In the genomic region with DNA sequence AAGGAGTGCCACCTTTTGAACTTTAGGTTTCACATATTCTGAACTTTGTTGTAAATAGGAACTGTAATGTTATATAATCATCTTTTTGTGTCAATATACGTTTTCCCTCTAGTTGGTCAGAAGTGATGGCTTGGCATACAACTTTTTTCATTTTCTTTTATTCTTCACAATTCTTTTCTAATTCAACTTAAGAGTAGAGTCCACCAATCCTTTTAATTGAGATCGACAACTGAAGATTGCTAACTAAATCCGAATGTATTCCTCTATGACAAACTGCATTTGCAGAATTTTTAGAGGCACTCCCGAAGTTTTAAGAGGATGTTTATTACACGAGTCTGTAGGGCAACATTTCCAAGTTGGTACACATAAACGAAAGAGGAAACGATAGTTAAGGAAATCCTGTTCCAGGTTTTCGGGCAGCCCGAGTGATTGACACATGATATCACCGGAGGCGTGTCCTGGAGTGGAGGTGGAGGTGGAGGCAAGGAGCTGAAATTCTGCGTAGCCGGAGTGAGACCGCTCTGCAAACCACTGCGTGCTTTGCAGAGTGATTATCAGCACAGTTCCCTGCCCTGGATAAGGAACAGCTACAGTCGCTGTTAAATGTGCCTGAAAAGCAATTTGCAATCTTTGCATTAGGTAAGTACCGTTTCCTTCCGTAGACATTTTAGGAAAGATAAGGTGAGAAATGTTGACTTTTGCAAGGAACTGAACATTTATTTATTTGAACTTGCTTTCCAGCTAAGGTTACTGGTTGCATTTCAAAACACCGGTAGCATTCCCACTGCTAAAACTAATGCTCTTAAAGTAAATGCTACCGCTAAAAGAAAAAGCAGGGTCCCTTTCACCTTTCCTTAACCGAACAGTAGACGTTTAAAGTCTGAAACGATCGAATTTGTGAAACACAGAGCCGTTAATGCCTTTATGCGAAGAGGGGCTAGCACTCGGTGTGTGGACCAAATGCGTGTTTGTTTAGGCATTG, we compare ENCODE assay signal across 1 cellular context.
A peak's percentile ranks its signal among the peaks of the same experiment; 100 is the strongest.
TF ChIP-seq lines count a peak whose summit lies in the region.

A gene with protein sequence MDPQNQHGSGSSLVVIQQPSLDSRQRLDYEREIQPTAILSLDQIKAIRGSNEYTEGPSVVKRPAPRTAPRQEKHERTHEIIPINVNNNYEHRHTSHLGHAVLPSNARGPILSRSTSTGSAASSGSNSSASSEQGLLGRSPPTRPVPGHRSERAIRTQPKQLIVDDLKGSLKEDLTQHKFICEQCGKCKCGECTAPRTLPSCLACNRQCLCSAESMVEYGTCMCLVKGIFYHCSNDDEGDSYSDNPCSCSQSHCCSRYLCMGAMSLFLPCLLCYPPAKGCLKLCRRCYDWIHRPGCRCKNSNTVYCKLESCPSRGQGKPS (plus strand): TSS at position 502 of the 982 bp plus-strand sequence. CDS start 4,797 bp downstream, outside the sequence.

TF ChIP-seq in HepG2, 621 proteins besides CTCF, POLR2A, EP300 and RAD21 (continued from another document and continues in another):
- TF ChIP-seq SIX4 (CRISPR knock-in tag; IDR thresholded peaks at IDR 0.05) (peak; percentile 67; the same call in 1 of the 2 replicates), CHD4 (IDR thresholded peaks at IDR 0.05; ENCODE audit: borderline replicate concordance, low read length) (no peak), ZNF780A (CRISPR knock-in tag; IDR thresholded peaks at IDR 0.05) (peak; percentile 14; the same call in 1 of the 2 replicates), BORCS8-MEF2B (CRISPR knock-in tag; IDR thresholded peaks at IDR 0.05) (no peak), TAF1 (CRISPR knock-in tag; IDR thresholded peaks at IDR 0.05) (peak; percentile 92), HOXD1 (CRISPR knock-in tag; IDR thresholded peaks at IDR 0.05) (peak; percentile 70; the same call in 1 of the 2 replicates), BRD4 (CRISPR knock-in tag; IDR thresholded peaks at IDR 0.05) (peak; percentile 75; the same call in 1 of the 2 replicates), ZKSCAN8 (CRISPR knock-in tag; IDR thresholded peaks at IDR 0.05; ENCODE audit: borderline replicate concordance) (no peak; the same call in 1 of the 2 replicates), ISL2 (CRISPR knock-in tag; IDR thresholded peaks at IDR 0.05) (peak; percentile 79), KDM5B (CRISPR knock-in tag; IDR thresholded peaks at IDR 0.05; ENCODE audit: borderline replicate concordance) (no peak), SMAD9 (CRISPR knock-in tag; IDR thresholded peaks at IDR 0.05) (no peak), THAP11 (CRISPR knock-in tag; IDR thresholded peaks at IDR 0.05) (0 out of 2 replicates have a peak, but pooled peaks have one; percentile 24), SRF (IDR thresholded peaks at IDR 0.05; ENCODE audit: low read depth, low read length) (no peak), PITX1 (CRISPR knock-in tag; IDR thresholded peaks at IDR 0.05) (no peak), ZNF44 (CRISPR knock-in tag; IDR thresholded peaks at IDR 0.05) (no peak), SP1 (IDR thresholded peaks at IDR 0.05) (no peak), SP1 (CRISPR knock-in tag; IDR thresholded peaks at IDR 0.05) (peak; percentile 67; the same call in 1 of the 2 replicates), ZFP36L1 (CRISPR knock-in tag; IDR thresholded peaks at IDR 0.05) (no peak), ZFP41 (CRISPR knock-in tag; IDR thresholded peaks at IDR 0.05; ENCODE audit: borderline replicate concordance) (no peak), SAFB2 (CRISPR knock-in tag; IDR thresholded peaks at IDR 0.05; ENCODE audit: borderline replicate concordance, low read depth) (no peak; the same call in 1 of the 2 replicates), PRPF4 (IDR thresholded peaks at IDR 0.05; ENCODE audit: low read depth, low read length, poor library complexity, severe bottlenecking) (no peak), ZNF550 (CRISPR knock-in tag; IDR thresholded peaks at IDR 0.05; ENCODE audit: borderline replicate concordance) (no peak), ZNF24 (IDR thresholded peaks at IDR 0.05) (no peak; the same call in 1 of the 2 replicates), ZBTB7B (CRISPR knock-in tag; IDR thresholded peaks at IDR 0.05) (no peak), NONO (IDR thresholded peaks at IDR 0.05) (no peak), NONO (CRISPR knock-in tag; conservative IDR thresholded peaks at IDR 0.05) (no peak)
- TF ChIP-seq, protein P1, sequence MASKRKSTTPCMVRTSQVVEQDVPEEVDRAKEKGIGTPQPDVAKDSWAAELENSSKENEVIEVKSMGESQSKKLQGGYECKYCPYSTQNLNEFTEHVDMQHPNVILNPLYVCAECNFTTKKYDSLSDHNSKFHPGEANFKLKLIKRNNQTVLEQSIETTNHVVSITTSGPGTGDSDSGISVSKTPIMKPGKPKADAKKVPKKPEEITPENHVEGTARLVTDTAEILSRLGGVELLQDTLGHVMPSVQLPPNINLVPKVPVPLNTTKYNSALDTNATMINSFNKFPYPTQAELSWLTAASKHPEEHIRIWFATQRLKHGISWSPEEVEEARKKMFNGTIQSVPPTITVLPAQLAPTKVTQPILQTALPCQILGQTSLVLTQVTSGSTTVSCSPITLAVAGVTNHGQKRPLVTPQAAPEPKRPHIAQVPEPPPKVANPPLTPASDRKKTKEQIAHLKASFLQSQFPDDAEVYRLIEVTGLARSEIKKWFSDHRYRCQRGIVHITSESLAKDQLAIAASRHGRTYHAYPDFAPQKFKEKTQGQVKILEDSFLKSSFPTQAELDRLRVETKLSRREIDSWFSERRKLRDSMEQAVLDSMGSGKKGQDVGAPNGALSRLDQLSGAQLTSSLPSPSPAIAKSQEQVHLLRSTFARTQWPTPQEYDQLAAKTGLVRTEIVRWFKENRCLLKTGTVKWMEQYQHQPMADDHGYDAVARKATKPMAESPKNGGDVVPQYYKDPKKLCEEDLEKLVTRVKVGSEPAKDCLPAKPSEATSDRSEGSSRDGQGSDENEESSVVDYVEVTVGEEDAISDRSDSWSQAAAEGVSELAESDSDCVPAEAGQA (IDR thresholded peaks at IDR 0.05; ENCODE audit: low read depth): no peak
- TF ChIP-seq, protein P1 (CRISPR knock-in tag; IDR thresholded peaks at IDR 0.05; ENCODE audit: borderline replicate concordance): no peak
- TF ChIP-seq, protein P2, sequence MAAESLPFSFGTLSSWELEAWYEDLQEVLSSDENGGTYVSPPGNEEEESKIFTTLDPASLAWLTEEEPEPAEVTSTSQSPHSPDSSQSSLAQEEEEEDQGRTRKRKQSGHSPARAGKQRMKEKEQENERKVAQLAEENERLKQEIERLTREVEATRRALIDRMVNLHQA (CRISPR knock-in tag; IDR thresholded peaks at IDR 0.05): no peak
- TF ChIP-seq, protein P3, sequence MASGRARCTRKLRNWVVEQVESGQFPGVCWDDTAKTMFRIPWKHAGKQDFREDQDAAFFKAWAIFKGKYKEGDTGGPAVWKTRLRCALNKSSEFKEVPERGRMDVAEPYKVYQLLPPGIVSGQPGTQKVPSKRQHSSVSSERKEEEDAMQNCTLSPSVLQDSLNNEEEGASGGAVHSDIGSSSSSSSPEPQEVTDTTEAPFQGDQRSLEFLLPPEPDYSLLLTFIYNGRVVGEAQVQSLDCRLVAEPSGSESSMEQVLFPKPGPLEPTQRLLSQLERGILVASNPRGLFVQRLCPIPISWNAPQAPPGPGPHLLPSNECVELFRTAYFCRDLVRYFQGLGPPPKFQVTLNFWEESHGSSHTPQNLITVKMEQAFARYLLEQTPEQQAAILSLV (CRISPR knock-in tag; IDR thresholded peaks at IDR 0.05; ENCODE audit: borderline replicate concordance): no peak
- TF ChIP-seq, protein P4, sequence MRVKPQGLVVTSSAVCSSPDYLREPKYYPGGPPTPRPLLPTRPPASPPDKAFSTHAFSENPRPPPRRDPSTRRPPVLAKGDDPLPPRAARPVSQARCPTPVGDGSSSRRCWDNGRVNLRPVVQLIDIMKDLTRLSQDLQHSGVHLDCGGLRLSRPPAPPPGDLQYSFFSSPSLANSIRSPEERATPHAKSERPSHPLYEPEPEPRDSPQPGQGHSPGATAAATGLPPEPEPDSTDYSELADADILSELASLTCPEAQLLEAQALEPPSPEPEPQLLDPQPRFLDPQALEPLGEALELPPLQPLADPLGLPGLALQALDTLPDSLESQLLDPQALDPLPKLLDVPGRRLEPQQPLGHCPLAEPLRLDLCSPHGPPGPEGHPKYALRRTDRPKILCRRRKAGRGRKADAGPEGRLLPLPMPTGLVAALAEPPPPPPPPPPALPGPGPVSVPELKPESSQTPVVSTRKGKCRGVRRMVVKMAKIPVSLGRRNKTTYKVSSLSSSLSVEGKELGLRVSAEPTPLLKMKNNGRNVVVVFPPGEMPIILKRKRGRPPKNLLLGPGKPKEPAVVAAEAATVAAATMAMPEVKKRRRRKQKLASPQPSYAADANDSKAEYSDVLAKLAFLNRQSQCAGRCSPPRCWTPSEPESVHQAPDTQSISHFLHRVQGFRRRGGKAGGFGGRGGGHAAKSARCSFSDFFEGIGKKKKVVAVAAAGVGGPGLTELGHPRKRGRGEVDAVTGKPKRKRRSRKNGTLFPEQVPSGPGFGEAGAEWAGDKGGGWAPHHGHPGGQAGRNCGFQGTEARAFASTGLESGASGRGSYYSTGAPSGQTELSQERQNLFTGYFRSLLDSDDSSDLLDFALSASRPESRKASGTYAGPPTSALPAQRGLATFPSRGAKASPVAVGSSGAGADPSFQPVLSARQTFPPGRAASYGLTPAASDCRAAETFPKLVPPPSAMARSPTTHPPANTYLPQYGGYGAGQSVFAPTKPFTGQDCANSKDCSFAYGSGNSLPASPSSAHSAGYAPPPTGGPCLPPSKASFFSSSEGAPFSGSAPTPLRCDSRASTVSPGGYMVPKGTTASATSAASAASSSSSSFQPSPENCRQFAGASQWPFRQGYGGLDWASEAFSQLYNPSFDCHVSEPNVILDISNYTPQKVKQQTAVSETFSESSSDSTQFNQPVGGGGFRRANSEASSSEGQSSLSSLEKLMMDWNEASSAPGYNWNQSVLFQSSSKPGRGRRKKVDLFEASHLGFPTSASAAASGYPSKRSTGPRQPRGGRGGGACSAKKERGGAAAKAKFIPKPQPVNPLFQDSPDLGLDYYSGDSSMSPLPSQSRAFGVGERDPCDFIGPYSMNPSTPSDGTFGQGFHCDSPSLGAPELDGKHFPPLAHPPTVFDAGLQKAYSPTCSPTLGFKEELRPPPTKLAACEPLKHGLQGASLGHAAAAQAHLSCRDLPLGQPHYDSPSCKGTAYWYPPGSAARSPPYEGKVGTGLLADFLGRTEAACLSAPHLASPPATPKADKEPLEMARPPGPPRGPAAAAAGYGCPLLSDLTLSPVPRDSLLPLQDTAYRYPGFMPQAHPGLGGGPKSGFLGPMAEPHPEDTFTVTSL (CRISPR knock-in tag; IDR thresholded peaks at IDR 0.05; ENCODE audit: borderline replicate concordance): peak; percentile 58; the same call in 1 of the 2 replicates
- TF ChIP-seq, protein P5, sequence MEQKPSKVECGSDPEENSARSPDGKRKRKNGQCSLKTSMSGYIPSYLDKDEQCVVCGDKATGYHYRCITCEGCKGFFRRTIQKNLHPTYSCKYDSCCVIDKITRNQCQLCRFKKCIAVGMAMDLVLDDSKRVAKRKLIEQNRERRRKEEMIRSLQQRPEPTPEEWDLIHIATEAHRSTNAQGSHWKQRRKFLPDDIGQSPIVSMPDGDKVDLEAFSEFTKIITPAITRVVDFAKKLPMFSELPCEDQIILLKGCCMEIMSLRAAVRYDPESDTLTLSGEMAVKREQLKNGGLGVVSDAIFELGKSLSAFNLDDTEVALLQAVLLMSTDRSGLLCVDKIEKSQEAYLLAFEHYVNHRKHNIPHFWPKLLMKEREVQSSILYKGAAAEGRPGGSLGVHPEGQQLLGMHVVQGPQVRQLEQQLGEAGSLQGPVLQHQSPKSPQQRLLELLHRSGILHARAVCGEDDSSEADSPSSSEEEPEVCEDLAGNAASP (CRISPR knock-in tag; IDR thresholded peaks at IDR 0.05; ENCODE audit: borderline replicate concordance): 0 out of 2 replicates have a peak, but pooled peaks have one; percentile 58
- TF ChIP-seq, protein P6, sequence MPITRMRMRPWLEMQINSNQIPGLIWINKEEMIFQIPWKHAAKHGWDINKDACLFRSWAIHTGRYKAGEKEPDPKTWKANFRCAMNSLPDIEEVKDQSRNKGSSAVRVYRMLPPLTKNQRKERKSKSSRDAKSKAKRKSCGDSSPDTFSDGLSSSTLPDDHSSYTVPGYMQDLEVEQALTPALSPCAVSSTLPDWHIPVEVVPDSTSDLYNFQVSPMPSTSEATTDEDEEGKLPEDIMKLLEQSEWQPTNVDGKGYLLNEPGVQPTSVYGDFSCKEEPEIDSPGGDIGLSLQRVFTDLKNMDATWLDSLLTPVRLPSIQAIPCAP (CRISPR knock-in tag; IDR thresholded peaks at IDR 0.05; ENCODE audit: low read depth): no peak
- TF ChIP-seq, protein P7, sequence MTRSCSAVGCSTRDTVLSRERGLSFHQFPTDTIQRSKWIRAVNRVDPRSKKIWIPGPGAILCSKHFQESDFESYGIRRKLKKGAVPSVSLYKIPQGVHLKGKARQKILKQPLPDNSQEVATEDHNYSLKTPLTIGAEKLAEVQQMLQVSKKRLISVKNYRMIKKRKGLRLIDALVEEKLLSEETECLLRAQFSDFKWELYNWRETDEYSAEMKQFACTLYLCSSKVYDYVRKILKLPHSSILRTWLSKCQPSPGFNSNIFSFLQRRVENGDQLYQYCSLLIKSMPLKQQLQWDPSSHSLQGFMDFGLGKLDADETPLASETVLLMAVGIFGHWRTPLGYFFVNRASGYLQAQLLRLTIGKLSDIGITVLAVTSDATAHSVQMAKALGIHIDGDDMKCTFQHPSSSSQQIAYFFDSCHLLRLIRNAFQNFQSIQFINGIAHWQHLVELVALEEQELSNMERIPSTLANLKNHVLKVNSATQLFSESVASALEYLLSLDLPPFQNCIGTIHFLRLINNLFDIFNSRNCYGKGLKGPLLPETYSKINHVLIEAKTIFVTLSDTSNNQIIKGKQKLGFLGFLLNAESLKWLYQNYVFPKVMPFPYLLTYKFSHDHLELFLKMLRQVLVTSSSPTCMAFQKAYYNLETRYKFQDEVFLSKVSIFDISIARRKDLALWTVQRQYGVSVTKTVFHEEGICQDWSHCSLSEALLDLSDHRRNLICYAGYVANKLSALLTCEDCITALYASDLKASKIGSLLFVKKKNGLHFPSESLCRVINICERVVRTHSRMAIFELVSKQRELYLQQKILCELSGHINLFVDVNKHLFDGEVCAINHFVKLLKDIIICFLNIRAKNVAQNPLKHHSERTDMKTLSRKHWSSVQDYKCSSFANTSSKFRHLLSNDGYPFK (CRISPR knock-in tag; IDR thresholded peaks at IDR 0.05; ENCODE audit: borderline replicate concordance): no peak
